In the genomic region with DNA sequence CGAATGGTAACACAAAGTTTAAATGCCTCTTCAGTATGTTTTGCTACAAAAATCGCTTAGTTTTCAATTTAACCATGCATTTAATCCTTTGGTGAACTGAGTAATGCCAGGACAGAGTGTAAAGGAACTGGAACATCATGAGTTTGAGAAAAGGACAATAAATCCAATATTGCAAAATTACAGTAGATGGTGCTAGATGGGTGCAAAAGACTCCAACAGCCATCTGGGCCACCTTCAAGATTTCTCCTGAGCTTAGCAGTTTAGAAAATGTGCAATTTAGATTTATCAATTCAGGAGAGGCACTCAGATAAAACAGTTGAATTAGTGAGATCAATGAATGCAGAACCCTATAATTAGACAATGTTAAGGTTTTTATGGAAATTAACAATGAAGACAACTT, we compare ENCODE assay signal across 8 cellular contexts. TPM values are rescaled to one million over a fixed set of nuclear protein-coding genes. Genes with fewer than 3 reads are reported as not detected.
DNase-seq lines count a peak whose midpoint lies in the region; ATAC-seq, FAIRE-seq and TF ChIP-seq lines count a peak whose summit lies in the region.

No MANE protein-coding gene starts in this region.

- no peaks in the 10 kb centered on the region for H3K36me3 ChIP-seq in small intestine (ENCODE audit: control insufficient read depth in 2 of 2, insufficient read depth in 2 of 2, low read length in 2 of 2)

- DNase-seq in stimulated activated CD4-positive, alpha-beta T cell treated with anti-CD3 and anti-CD28 coated beads, Interleukin-4, amount 100 ng/mL, for 24 hours: peak; percentile 4
- no peak for DNase-seq in stimulated activated CD4-positive, alpha-beta T cell treated with anti-CD3 and anti-CD28 coated beads, Interleukin-4, amount 100 ng/mL, for 4 hours
- DNase-seq in NCI-H526 treated with DMSO at 0.1 percent for 48 hours (lab: John Stamatoyannopoulos, UW): peak; percentile 9
- no peak for DNase-seq in epithelial cell of proximal tubule (ENCODE audit: low read depth)
- peak; percentile 51 for DNase-seq in small intestine
- no peak for DNase-seq in activated effector memory CD4-positive, alpha-beta T cell treated with Interleukin-2 at 50 U/mL for 16 hours

- no peak overlapping the region for H3K4me3 ChIP-seq in epithelial cell of proximal tubule (ENCODE audit: low read depth, low read length)
- no peak overlapping the region for H3K4me3 ChIP-seq in small intestine (ENCODE audit: low read depth in 1 of 2, low read length in 2 of 2)

- TF ChIP-seq CTCF in epithelial cell of proximal tubule (conservative IDR thresholded peaks at IDR 0.05; ENCODE audit: low read depth, low read length): peak; percentile 52

- H3K27ac ChIP-seq in small intestine (ENCODE audit: low read depth in 1 of 2, low read length in 1 of 2): no peak overlapping the region

- 6 to 54% (median 20%) methylated on average over 2 of the region's 2 CpGs for WGBS in small intestine, 3 donors

- FAIRE-seq in small intestine (lab: Jason Lieb, UNC): no peak

- no peak for ATAC-seq in HG03520 (IDR thresholded peaks at IDR 0.05; ENCODE audit: unreplicated experiment)
- no peak for ATAC-seq in GM18517 (IDR thresholded peaks at IDR 0.05; ENCODE audit: unreplicated experiment)

- no peaks in the 10 kb centered on the region for H3K27me3 ChIP-seq in small intestine (ENCODE audit: control insufficient read depth in 2 of 2, insufficient read depth in 2 of 2, low read length in 2 of 2)

- H3K9me3 ChIP-seq in small intestine (ENCODE audit: control insufficient read depth, low read depth): no peaks in the 10 kb centered on the region

- no peaks in the 10 kb centered on the region for H3K4me1 ChIP-seq in small intestine (ENCODE audit: control insufficient read depth in 2 of 2, insufficient read depth in 1 of 2, low read depth in 1 of 2, low read length in 1 of 2)

RNA-seq across cellular contexts. Expression of gene MID1IP1, which starts 33.2 kb away (rescaled TPM):
- total RNA-seq in epithelial cell of proximal tubule: 70.2 and 75.6 TPM in 2 replicates
- 10 to 100 TPM; 24.2 to 61.1 (median 29.5) TPM for polyA plus RNA-seq in small intestine

Comparison
In these comparisons a context has a peak if more than half of its experiments do, and no peak if none do; other contexts are left out.
1. DNase-seq: peak in stimulated activated CD4-positive, alpha-beta T cell treated with anti-CD3 and anti-CD28 coated beads, Interleukin-4, amount 100 ng/mL, for 24 hours (single experiment), NCI-H526 treated with DMSO at 0.1 percent for 48 hours (single experiment) and small intestine (single experiment); none in stimulated activated CD4-positive, alpha-beta T cell treated with anti-CD3 and anti-CD28 coated beads, Interleukin-4, amount 100 ng/mL, for 4 hours (0 of 2), epithelial cell of proximal tubule (single experiment) and activated effector memory CD4-positive, alpha-beta T cell treated with Interleukin-2 at 50 U/mL for 16 hours (single experiment).